In genomic region chr6:144110210-144110609, GRCh38 we compare ENCODE assay signal across 15 cellular contexts. TPM values are rescaled to one million over a fixed set of nuclear protein-coding genes. Genes with fewer than 3 reads are reported as not detected.
DNase-seq lines count a peak whose midpoint lies in the region; ATAC-seq and TF ChIP-seq lines count a peak whose summit lies in the region.
"Had no signal": no experiment of that assay in that cellular context is flagged by ENCODE, and none has a peak within 500 bp of the region (broad histone marks: within the 10 kb centered on the region; RNA-seq: fewer than 3 reads in every experiment).

No MANE protein-coding gene starts in this region.

- TF ChIP-seq POLR2A in thyroid gland (IDR thresholded peaks at IDR 0.05), result no peak

- no peaks in the 10 kb centered on the region for H3F3A ChIP-seq in neural progenitor cell (ENCODE audit: low read depth)

- H3K9me3 ChIP-seq in left lung, result no peaks in the 10 kb centered on the region
- H3K9me3 ChIP-seq in neural progenitor cell (ENCODE audit: low read depth), result no peaks in the 10 kb centered on the region
- no peaks in the 10 kb centered on the region for H3K9me3 ChIP-seq in thyroid gland
- H3K9me3 ChIP-seq: A549, HAP-1 had no signal

- ATAC-seq in left lung (peak; percentile 65), HG03571 (IDR thresholded peaks at IDR 0.05; ENCODE audit: unreplicated experiment) (no peak)
- no peak for ATAC-seq in stimulated activated naive CD8-positive, alpha-beta T cell treated with anti-CD3 and anti-CD28 coated beads, Interleukin-15, amount 100 ng/mL, for 72 hours
- ATAC-seq: A549; CD8-positive, alpha-beta T cell had no signal

- H3K4me3 ChIP-seq in left lung (no peak overlapping the region), neural progenitor cell (no peak overlapping the region), thyroid gland (replicated peaks in 1 of 3) (no peak overlapping the region)
- H3K4me3 ChIP-seq: A549, HAP-1 had no signal

- H3K4me1 ChIP-seq in left lung (no peaks in the 10 kb centered on the region), neural progenitor cell (peaks cover 4% of the 10 kb centered on the region), thyroid gland (peaks cover 32 to 39% of the 10 kb centered on the region in 2 donors)
- H3K4me1 ChIP-seq: A549, HAP-1 had no signal

- peak overlapping the region; percentile 59 for H2AFZ ChIP-seq in neural progenitor cell (replicated peaks)

- no peak for DNase-seq in left lung
- no peak for DNase-seq in neural progenitor cell (ENCODE audit: low spot score)
- DNase-seq in thyroid gland, result peak; percentile 8 to 28
- DNase-seq in stimulated activated naive CD8-positive, alpha-beta T cell treated with anti-CD3 and anti-CD28 coated beads, Interleukin-15, amount 100 ng/mL, for 72 hours, result no peak
- no peak for DNase-seq in ACHN
- DNase-seq: CD8-positive, alpha-beta T cell; COR-L47; DMS153; DMS79 treated with DMSO at 0.1 percent for 48 hours; EL had no signal

- H3K9ac ChIP-seq in neural progenitor cell, result no peak overlapping the region

- H3K36me3 Mint-ChIP-seq in neural progenitor cell, result no peaks in the 10 kb centered on the region
- H3K36me3 Mint-ChIP-seq: CD14-positive monocyte; CD8-positive, alpha-beta T cell; IgD-negative memory B cell had no signal

- 76 to 77% methylated on average over 5 of the region's 5 CpGs for WGBS in thyroid gland, 2 donors

- TF ChIP-seq CTCF in left lung (IDR thresholded peaks at IDR 0.05) (no peak), neural progenitor cell (IDR thresholded peaks at IDR 0.05) (no peak), thyroid gland (IDR thresholded peaks at IDR 0.05) (no peak)

- no peak overlapping the region for H3K27ac Mint-ChIP-seq in neural progenitor cell
- H3K27ac Mint-ChIP-seq in stimulated activated naive CD8-positive, alpha-beta T cell treated with anti-CD3 and anti-CD28 coated beads, Interleukin-15, amount 100 ng/mL, for 72 hours, result no peak overlapping the region
- H3K27ac Mint-ChIP-seq: CD14-positive monocyte; CD8-positive, alpha-beta T cell; IgD-negative memory B cell had no signal

- no peaks in the 10 kb centered on the region for H4K20me1 ChIP-seq in neural progenitor cell (ENCODE audit: low read depth)

- H3K36me3 ChIP-seq in left lung (no peaks in the 10 kb centered on the region), neural progenitor cell (no peaks in the 10 kb centered on the region), thyroid gland (no peaks in the 10 kb centered on the region)
- H3K36me3 ChIP-seq: HAP-1 had no signal

- intact Hi-C loops in left lung (cut with DNase I), result no loop called here
- intact Hi-C loops in thyroid gland (cut with DNase I), result no loop called here

- peaks cover 2% of the 10 kb centered on the region for H3K27me3 Mint-ChIP-seq in neural progenitor cell (ENCODE audit: insufficient read depth, low read depth)
- H3K27me3 Mint-ChIP-seq in stimulated activated naive CD8-positive, alpha-beta T cell treated with anti-CD3 and anti-CD28 coated beads, Interleukin-15, amount 100 ng/mL, for 72 hours, result no peaks in the 10 kb centered on the region
- H3K27me3 Mint-ChIP-seq: IgD-negative memory B cell had no signal

- H3K4me3 Mint-ChIP-seq in neural progenitor cell, result no peak overlapping the region
- no peak overlapping the region for H3K4me3 Mint-ChIP-seq in stimulated activated naive CD8-positive, alpha-beta T cell treated with anti-CD3 and anti-CD28 coated beads, Interleukin-15, amount 100 ng/mL, for 72 hours
- H3K4me3 Mint-ChIP-seq: CD14-positive monocyte; CD8-positive, alpha-beta T cell; IgD-negative memory B cell had no signal

- no peaks in the 10 kb centered on the region for H3K79me2 ChIP-seq in neural progenitor cell (ENCODE audit: low read depth)

- H3K9me3 Mint-ChIP-seq in neural progenitor cell, result no peaks in the 10 kb centered on the region
- H3K9me3 Mint-ChIP-seq in stimulated activated naive CD8-positive, alpha-beta T cell treated with anti-CD3 and anti-CD28 coated beads, Interleukin-15, amount 100 ng/mL, for 72 hours, result no peaks in the 10 kb centered on the region
- H3K9me3 Mint-ChIP-seq: CD8-positive, alpha-beta T cell; IgD-negative memory B cell had no signal

- peak overlapping the region; percentile 14 for H3K4me2 ChIP-seq in neural progenitor cell
- H3K4me2 ChIP-seq: A549 had no signal

- H3K27me3 ChIP-seq in left lung (no peaks in the 10 kb centered on the region), neural progenitor cell (no peaks in the 10 kb centered on the region), thyroid gland (no peaks in the 10 kb centered on the region)

- H3K27ac ChIP-seq in left lung, result peak overlapping the region; percentile 34 to 38
- no peak overlapping the region for H3K27ac ChIP-seq in neural progenitor cell
- peak overlapping the region; percentile 76 to 94 (median 89) for H3K27ac ChIP-seq in thyroid gland
- H3K27ac ChIP-seq: A549 had no signal

- in situ Hi-C loops in ACHN (cut with HindIII; ENCODE audit: low pct_ligation_motif_present, low pct_unique_long_range_greater_than_20kb, low sequenced_read_pairs), result no loop called here

- no peaks in the 10 kb centered on the region for H3K4me1 Mint-ChIP-seq in neural progenitor cell
- H3K4me1 Mint-ChIP-seq in stimulated activated naive CD8-positive, alpha-beta T cell treated with anti-CD3 and anti-CD28 coated beads, Interleukin-15, amount 100 ng/mL, for 72 hours, result peaks cover 6% of the 10 kb centered on the region

RNA-seq across cellular contexts. Expression of gene SF3B5, which starts 14.8 kb away (rescaled TPM):
- total RNA-seq in left lung (100 to 1,000 TPM; 118 to 130 TPM), neural progenitor cell (ENCODE audit: low replicate concordance) (99.0 and 133 TPM in 2 replicates), thyroid gland (100 to 1,000 TPM in 2 of 4 donors, 10 to 100 TPM in 2; 63.1 to 205 (median 133) TPM)

RNA-seq across cellular contexts. Expression of gene STX11, which starts 40.1 kb away (rescaled TPM):
- total RNA-seq in left lung, result 10 to 100 TPM; 18.2 to 31.3 TPM
- total RNA-seq in neural progenitor cell (ENCODE audit: low replicate concordance), result 0.06 TPM in 1 of 2 replicates, not detected in the other
- 10 to 100 TPM; 23.9 to 61.1 (median 31.8) TPM for total RNA-seq in thyroid gland

Comparison
In these comparisons a context has a peak if more than half of its experiments do, and no peak if none do; other contexts are left out.
1. DNase-seq: peak in thyroid gland (2 of 2); none in left lung (0 of 2), neural progenitor cell (single experiment), stimulated activated naive CD8-positive, alpha-beta T cell treated with anti-CD3 and anti-CD28 coated beads, Interleukin-15, amount 100 ng/mL, for 72 hours (0 of 2) and ACHN (single experiment).
2. RNA of gene STX11, which starts 40.1 kb away (total RNA-seq): 23.9 to 61.1 TPM in thyroid gland and 18.2 to 31.3 TPM in left lung; 0.06 TPM in neural progenitor cell; every median in the first group is over 10 times any median in the second.